25 cellular contexts compared by ENCODE assay signal in genomic region chr15:82930466-82930865, GRCh38.
"Had no signal": no experiment of that assay in that cellular context is flagged by ENCODE, and none has a peak within 500 bp of the region (broad histone marks: within the 10 kb centered on the region; RNA-seq: fewer than 3 reads in every experiment).

No MANE protein-coding gene starts in this region.

- ATAC-seq: mucosa of descending colon; naive thymus-derived CD8-positive, alpha-beta T cell; right lobe of liver; stimulated activated memory B cell treated with anti-CD40 and anti-IgM and Interleukin-4, amounts not matched to agents 10 μg/mL and 1 μg/mL and 100 μg/mL, for 72 hours; stimulated activated naive CD8-positive, alpha-beta T cell treated with anti-CD3 and anti-CD28 coated beads, Interleukin-15, amount 100 ng/mL, for 72 hours had no signal

- H3K27ac ChIP-seq: hepatocyte, left ventricle myocardium inferior, neutrophil, parathyroid adenoma, right atrium auricular region, right lobe of liver, transverse colon, upper lobe of left lung, vagina had no signal

- H3K9me3 ChIP-seq: left ventricle myocardium inferior, mucosa of descending colon, neutrophil, right atrium auricular region, right lobe of liver, transverse colon, upper lobe of left lung, vagina had no signal

- H3K27me3 ChIP-seq: hepatocyte, neutrophil, right atrium auricular region, right lobe of liver, transverse colon, upper lobe of left lung, vagina had no signal

- H3K4me1 ChIP-seq: parathyroid adenoma, right atrium auricular region, right lobe of liver, transverse colon, upper lobe of left lung, vagina had no signal

- H3K36me3 ChIP-seq: left ventricle myocardium inferior, neutrophil, right atrium auricular region, right lobe of liver, transverse colon, upper lobe of left lung, vagina had no signal

- H3K4me2 ChIP-seq: hepatocyte, smooth muscle cell had no signal

- H3K9ac ChIP-seq: parathyroid adenoma had no signal

- H2AFZ ChIP-seq: hepatocyte, parathyroid adenoma had no signal

- DNase-seq: islet precursor cell; left ventricle myocardium inferior; mesendoderm; midbrain; mucosa of descending colon; naive thymus-derived CD8-positive, alpha-beta T cell; occipital lobe; right lobe of liver; stimulated activated CD4-positive, alpha-beta T cell treated with anti-CD3 and anti-CD28 coated beads, Interleukin-1b, Interleukin-23, amount 100 ng/mL, for 48 hours; stimulated activated CD4-positive, alpha-beta T cell treated with anti-CD3 and anti-CD28 coated beads, Interleukin-2, amount 100 ng/mL, for 48 hours; stimulated activated CD4-positive, alpha-beta T cell treated with anti-CD3 and anti-CD28 coated beads, Interleukin-4, amount 100 ng/mL, for 4 hours; stimulated activated CD8-positive, alpha-beta memory T cell treated with anti-CD3 and anti-CD28 coated beads, Interleukin-4, amount 100 ng/mL, for 48 hours; stimulated activated naive CD4-positive, alpha-beta T cell treated with Interleukin-2 at 50 U/mL for 16 hours; stimulated activated naive CD8-positive, alpha-beta T cell treated with anti-CD3 and anti-CD28 coated beads, Interleukin-15, amount 100 ng/mL, for 72 hours; substantia nigra; transverse colon; upper lobe of left lung had no signal

- H3K4me3 ChIP-seq: hepatocyte, left ventricle myocardium inferior, lung, mucosa of descending colon, right atrium auricular region, right lobe of liver, smooth muscle cell, transverse colon, upper lobe of left lung, vagina had no signal
